11 cellular contexts compared by ENCODE assay signal in the genomic region with DNA sequence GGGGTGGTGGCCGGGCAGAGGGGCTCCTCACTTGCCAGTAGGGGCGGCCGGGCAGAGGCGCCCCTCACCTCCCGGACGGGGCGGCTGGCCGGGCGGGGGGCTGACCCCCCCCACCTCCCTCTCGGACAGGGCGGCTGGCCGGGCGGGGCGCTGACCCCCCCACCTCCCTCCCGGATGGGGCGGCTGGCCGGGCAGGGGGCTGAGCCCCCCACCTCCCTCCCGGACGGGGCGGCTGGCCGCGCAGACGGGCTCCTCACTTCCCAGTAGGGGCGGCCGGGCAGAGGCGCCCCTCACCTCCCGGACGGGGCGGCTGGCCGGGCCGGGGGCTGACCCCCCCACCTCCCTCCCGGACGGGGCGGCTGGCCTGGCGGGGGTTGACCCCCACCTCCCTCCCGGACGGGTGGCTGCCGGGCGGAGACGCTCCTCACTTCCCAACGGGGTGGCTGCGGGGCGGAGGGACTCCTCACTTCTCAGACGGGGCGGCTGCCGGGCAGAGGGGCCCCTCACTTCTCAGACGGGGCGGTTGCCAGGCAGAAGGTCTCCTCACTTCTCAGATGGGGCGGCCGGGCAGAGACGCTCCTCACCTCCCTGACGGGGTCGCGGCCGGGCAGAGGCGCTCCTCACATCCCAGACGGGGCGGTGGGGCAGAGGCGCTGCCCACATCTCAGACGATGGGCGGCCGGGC. TPM values are rescaled to one million over a fixed set of nuclear protein-coding genes. Genes with fewer than 3 reads are reported as not detected.
"Had no signal": no experiment of that assay in that cellular context is flagged by ENCODE, and none has a peak within 500 bp of the region (broad histone marks: within the 10 kb centered on the region; RNA-seq: fewer than 3 reads in every experiment).

No MANE protein-coding gene starts in this region.

RNA-seq across cellular contexts. Expression of gene NCKAP1L, which starts 9.4 kb away (rescaled TPM):
- total RNA-seq: kidney epithelial cell, lung microvascular endothelial cell, mammary epithelial cell, myocyte had no signal
- polyA plus RNA-seq: hepatocyte, keratinocyte had no signal

RNA-seq across cellular contexts. Expression of gene GTSF1, which starts 14.8 kb away (rescaled TPM):
- total RNA-seq: hepatocyte, left ventricle myocardium inferior, left ventricle myocardium superior, lower leg skin, lung microvascular endothelial cell, mammary epithelial cell, mesothelial cell of epicardium, mucosa of descending colon, myocyte had no signal
- polyA plus RNA-seq: hepatocyte, keratinocyte, mammary epithelial cell had no signal
